1 cellular context compared by ENCODE assay signal in the genomic region with DNA sequence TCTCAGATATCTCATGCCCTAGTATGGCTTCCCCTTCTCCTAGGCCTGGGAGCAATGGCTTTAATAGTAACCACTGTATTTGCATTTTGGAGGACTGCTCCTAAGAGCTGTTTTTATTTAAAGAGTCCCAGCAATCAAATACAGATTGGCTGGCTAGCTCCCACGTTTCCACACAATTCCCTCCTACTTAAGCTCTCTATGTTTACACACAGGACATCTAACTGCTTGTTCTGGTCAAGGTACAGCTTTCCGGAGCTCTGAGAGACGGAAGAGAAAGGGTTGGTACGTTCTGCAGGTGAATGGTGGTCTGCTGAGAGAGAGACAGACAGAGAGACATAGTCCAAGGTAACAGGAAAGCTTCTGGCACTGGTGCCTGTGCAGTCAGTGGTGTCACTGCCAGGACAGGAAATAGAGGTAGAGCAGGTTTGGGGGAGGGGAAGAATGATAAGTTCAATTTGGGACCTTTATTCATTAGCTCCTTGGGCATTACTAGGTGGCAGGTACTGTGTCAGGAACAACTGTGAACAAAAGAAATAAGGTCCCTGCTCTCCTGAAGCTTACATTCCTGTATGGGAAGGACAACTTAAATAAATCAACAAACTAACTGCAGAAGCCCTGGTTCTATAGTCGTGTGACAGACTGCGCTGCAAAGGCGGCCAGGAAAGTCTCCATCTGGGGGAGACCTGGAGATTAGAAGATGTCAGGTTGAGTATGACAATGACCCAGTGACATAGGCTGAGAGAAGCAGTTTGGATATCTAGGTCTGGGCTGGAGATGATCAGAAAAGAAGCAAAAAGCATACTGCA.
TF ChIP-seq lines count a peak whose summit lies in the region.

No MANE protein-coding gene starts in this region.

TF ChIP-seq in HepG2, 621 proteins besides CTCF, POLR2A, EP300 and RAD21 (continued from another document and continues in another):
- TF ChIP-seq NFAT5 (CRISPR knock-in tag; IDR thresholded peaks at IDR 0.05) = no peak
- no peak; the same call in 1 of the 2 replicates for TF ChIP-seq ESRRA (CRISPR knock-in tag; IDR thresholded peaks at IDR 0.05; ENCODE audit: low read depth)
- no peak for TF ChIP-seq PAF1 (CRISPR knock-in tag; IDR thresholded peaks at IDR 0.05)
- no peak for TF ChIP-seq KDM5A (IDR thresholded peaks at IDR 0.05; ENCODE audit: borderline replicate concordance, low read length)
- TF ChIP-seq JUNB (CRISPR knock-in tag; IDR thresholded peaks at IDR 0.05; ENCODE audit: borderline replicate concordance) = peak; percentile 52; the same call in 1 of the 2 replicates
- TF ChIP-seq CBX5 (CRISPR knock-in tag; IDR thresholded peaks at IDR 0.05; ENCODE audit: borderline replicate concordance) = peak; percentile 36; the same call in 1 of the 2 replicates
- TF ChIP-seq, protein P1, sequence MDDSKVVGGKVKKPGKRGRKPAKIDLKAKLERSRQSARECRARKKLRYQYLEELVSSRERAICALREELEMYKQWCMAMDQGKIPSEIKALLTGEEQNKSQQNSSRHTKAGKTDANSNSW (CRISPR knock-in tag; IDR thresholded peaks at IDR 0.05; ENCODE audit: borderline replicate concordance) = no peak
- TF ChIP-seq SP4 (CRISPR knock-in tag; IDR thresholded peaks at IDR 0.05) = no peak; the same call in 1 of the 2 replicates
- peak; percentile 73; the same call in 1 of the 2 replicates for TF ChIP-seq ZMYM4 (CRISPR knock-in tag; IDR thresholded peaks at IDR 0.05)
- TF ChIP-seq ZNF280D (CRISPR knock-in tag; IDR thresholded peaks at IDR 0.05) = peak; percentile 68
- TF ChIP-seq, protein P2, sequence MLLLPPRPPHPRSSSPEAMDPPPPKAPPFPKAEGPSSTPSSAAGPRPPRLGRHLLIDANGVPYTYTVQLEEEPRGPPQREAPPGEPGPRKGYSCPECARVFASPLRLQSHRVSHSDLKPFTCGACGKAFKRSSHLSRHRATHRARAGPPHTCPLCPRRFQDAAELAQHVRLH (CRISPR knock-in tag; IDR thresholded peaks at IDR 0.05; ENCODE audit: borderline replicate concordance, low read depth) = peak; percentile 52; the same call in 1 of the 2 replicates
- TF ChIP-seq NRL (CRISPR knock-in tag; IDR thresholded peaks at IDR 0.05; ENCODE audit: borderline replicate concordance) = no peak
- TF ChIP-seq SMAD9 (CRISPR knock-in tag; IDR thresholded peaks at IDR 0.05) = no peak
- TF ChIP-seq ATAD3A (CRISPR knock-in tag; IDR thresholded peaks at IDR 0.05) = no peak
- TF ChIP-seq RERE (CRISPR knock-in tag; IDR thresholded peaks at IDR 0.05; ENCODE audit: low read depth) = peak; percentile 85
- no peak for TF ChIP-seq PBX2 (CRISPR knock-in tag; IDR thresholded peaks at IDR 0.05)
- peak; percentile 47; the same call in 1 of the 2 replicates for TF ChIP-seq ZNF12 (CRISPR knock-in tag; IDR thresholded peaks at IDR 0.05)
- TF ChIP-seq NFKBIZ (CRISPR knock-in tag; IDR thresholded peaks at IDR 0.05) = no peak; the same call in 1 of the 2 replicates
- peak; percentile 55; the same call in 1 of the 2 replicates for TF ChIP-seq AHDC1 (CRISPR knock-in tag; IDR thresholded peaks at IDR 0.05; ENCODE audit: borderline replicate concordance)
- TF ChIP-seq SNRNP70 (IDR thresholded peaks at IDR 0.05; ENCODE audit: low read depth, low read length) = no peak
- TF ChIP-seq ZNF292 (CRISPR knock-in tag; IDR thresholded peaks at IDR 0.05; ENCODE audit: borderline replicate concordance, low read depth) = peak; percentile 88; the same call in 1 of the 2 replicates
- peak; percentile 69 for TF ChIP-seq THAP11 (CRISPR knock-in tag; IDR thresholded peaks at IDR 0.05)
- TF ChIP-seq MAFF (IDR thresholded peaks at IDR 0.05; ENCODE audit: low read depth, low read length) = no peak
- TF ChIP-seq KLF15 (CRISPR knock-in tag; IDR thresholded peaks at IDR 0.05; ENCODE audit: borderline replicate concordance) = no peak; the same call in 1 of the 2 replicates
- TF ChIP-seq KDM3A (CRISPR knock-in tag; IDR thresholded peaks at IDR 0.05; ENCODE audit: low read depth) = no peak
- peak; percentile 52; the same call in 1 of the 2 replicates for TF ChIP-seq YEATS2 (CRISPR knock-in tag; IDR thresholded peaks at IDR 0.05; ENCODE audit: borderline replicate concordance)
- TF ChIP-seq PCBP2 (optimal IDR thresholded peaks at IDR 0.05; ENCODE audit: low read depth, low read length, poor library complexity, severe bottlenecking) = no peak
- TF ChIP-seq RFX5 (IDR thresholded peaks at IDR 0.05; ENCODE audit: low read depth, low read length) = no peak
- TF ChIP-seq ZNF235 (CRISPR knock-in tag; IDR thresholded peaks at IDR 0.05; ENCODE audit: borderline replicate concordance) = no peak
